1 cellular context compared by ENCODE assay signal in genomic region chr7:100867040-100867795, GRCh38.
TF ChIP-seq lines count a peak whose summit lies in the region.

A gene with protein sequence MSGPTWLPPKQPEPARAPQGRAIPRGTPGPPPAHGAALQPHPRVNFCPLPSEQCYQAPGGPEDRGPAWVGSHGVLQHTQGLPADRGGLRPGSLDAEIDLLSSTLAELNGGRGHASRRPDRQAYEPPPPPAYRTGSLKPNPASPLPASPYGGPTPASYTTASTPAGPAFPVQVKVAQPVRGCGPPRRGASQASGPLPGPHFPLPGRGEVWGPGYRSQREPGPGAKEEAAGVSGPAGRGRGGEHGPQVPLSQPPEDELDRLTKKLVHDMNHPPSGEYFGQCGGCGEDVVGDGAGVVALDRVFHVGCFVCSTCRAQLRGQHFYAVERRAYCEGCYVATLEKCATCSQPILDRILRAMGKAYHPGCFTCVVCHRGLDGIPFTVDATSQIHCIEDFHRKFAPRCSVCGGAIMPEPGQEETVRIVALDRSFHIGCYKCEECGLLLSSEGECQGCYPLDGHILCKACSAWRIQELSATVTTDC (plus strand): TSS chr7:100867387. CDS start chr7:100867498, 111 bp downstream.

TF ChIP-seq in GM12878, 131 proteins besides CTCF, POLR2A, EP300 and RAD21 (continued from another document):
- no peak for TF ChIP-seq ZBTB33 (IDR thresholded peaks at IDR 0.05)
- peak; percentile 37; the same call in 1 of the 2 replicates for TF ChIP-seq PML (IDR thresholded peaks at IDR 0.05; ENCODE audit: low read length)
- TF ChIP-seq, protein P1, sequence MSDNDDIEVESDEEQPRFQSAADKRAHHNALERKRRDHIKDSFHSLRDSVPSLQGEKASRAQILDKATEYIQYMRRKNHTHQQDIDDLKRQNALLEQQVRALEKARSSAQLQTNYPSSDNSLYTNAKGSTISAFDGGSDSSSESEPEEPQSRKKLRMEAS (IDR thresholded peaks at IDR 0.05; ENCODE audit: low read depth, low read length) = peak; percentile 78; the same call in 1 of the 2 replicates
- TF ChIP-seq GATAD2B (conservative IDR thresholded peaks at IDR 0.05; ENCODE audit: low read depth) = peak; percentile 35; the same call in 1 of the 2 replicates
- peak; percentile 47; the same call in 1 of the 2 replicates for TF ChIP-seq DPF2 (IDR thresholded peaks at IDR 0.05)
- peak; percentile 37; the same call in 1 of the 2 replicates for TF ChIP-seq NKRF (conservative IDR thresholded peaks at IDR 0.05)
- no peak for TF ChIP-seq TBL1XR1 (IDR thresholded peaks at IDR 0.05; ENCODE audit: low read depth, low read length)
- TF ChIP-seq USF2 (IDR thresholded peaks at IDR 0.05; ENCODE audit: borderline replicate concordance, low read depth, low read length) = peak; percentile 71
- TF ChIP-seq SREBF2 (IDR thresholded peaks at IDR 0.05; ENCODE audit: low read length) = no peak
- peak; percentile 54 to 66 for TF ChIP-seq IKZF2 (IDR thresholded peaks at IDR 0.05)
- TF ChIP-seq, protein P2, sequence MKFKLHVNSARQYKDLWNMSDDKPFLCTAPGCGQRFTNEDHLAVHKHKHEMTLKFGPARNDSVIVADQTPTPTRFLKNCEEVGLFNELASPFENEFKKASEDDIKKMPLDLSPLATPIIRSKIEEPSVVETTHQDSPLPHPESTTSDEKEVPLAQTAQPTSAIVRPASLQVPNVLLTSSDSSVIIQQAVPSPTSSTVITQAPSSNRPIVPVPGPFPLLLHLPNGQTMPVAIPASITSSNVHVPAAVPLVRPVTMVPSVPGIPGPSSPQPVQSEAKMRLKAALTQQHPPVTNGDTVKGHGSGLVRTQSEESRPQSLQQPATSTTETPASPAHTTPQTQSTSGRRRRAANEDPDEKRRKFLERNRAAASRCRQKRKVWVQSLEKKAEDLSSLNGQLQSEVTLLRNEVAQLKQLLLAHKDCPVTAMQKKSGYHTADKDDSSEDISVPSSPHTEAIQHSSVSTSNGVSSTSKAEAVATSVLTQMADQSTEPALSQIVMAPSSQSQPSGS (IDR thresholded peaks at IDR 0.05; ENCODE audit: low read length) = peak; percentile 90
- TF ChIP-seq KDM1A (IDR thresholded peaks at IDR 0.05; ENCODE audit: borderline replicate concordance) = no peak
- TF ChIP-seq RAD51 (IDR thresholded peaks at IDR 0.05) = peak; percentile 93
- peak; percentile 41; the same call in 1 of the 2 replicates for TF ChIP-seq TAF1 (IDR thresholded peaks at IDR 0.05; ENCODE audit: borderline replicate concordance, low read depth, low read length)
- TF ChIP-seq NR2F1 (conservative IDR thresholded peaks at IDR 0.05) = 0 out of 2 replicates have a peak, but pooled peaks have one; percentile 13
- TF ChIP-seq, protein P3, sequence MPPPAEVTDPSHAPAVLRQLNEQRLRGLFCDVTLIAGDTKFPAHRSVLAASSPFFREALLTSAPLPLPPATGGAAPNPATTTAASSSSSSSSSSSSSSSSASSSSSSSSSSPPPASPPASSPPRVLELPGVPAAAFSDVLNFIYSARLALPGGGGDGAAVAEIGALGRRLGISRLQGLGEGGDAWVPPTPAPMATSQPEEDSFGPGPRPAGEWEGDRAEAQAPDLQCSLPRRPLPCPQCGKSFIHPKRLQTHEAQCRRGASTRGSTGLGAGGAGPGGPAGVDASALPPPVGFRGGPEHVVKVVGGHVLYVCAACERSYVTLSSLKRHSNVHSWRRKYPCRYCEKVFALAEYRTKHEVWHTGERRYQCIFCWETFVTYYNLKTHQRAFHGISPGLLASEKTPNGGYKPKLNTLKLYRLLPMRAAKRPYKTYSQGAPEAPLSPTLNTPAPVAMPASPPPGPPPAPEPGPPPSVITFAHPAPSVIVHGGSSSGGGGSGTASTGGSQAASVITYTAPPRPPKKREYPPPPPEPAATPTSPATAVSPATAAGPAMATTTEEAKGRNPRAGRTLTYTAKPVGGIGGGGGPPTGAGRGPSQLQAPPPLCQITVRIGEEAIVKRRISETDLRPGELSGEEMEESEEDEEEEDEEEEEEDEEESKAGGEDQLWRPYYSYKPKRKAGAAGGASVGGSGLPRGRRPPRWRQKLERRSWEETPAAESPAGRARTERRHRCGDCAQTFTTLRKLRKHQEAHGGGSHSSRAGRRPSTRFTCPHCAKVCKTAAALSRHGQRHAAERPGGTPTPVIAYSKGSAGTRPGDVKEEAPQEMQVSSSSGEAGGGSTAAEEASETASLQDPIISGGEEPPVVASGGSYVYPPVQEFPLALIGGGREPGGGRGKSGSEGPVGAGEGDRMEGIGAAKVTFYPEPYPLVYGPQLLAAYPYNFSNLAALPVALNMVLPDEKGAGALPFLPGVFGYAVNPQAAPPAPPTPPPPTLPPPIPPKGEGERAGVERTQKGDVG (CRISPR knock-in tag; IDR thresholded peaks at IDR 0.05) = 0 out of 2 replicates have a peak, but pooled peaks have one; percentile 59
- TF ChIP-seq YY1 (IDR thresholded peaks at IDR 0.05; ENCODE audit: low read depth, low read length) = 0 out of 2 replicates have a peak, but pooled peaks have one; percentile 55
- peak; percentile 94 for TF ChIP-seq JUND (IDR thresholded peaks at IDR 0.05; ENCODE audit: low read depth, low read length)
- TF ChIP-seq SMAD1 (IDR thresholded peaks at IDR 0.05; ENCODE audit: low read depth, partially characterized antibody) = peak; percentile 21
- TF ChIP-seq HCFC1 (IDR thresholded peaks at IDR 0.05; ENCODE audit: low read length) = no peak
- TF ChIP-seq EED (IDR thresholded peaks at IDR 0.05; ENCODE audit: low read depth) = peak; percentile 46
- peak; percentile 63 for TF ChIP-seq RELB (IDR thresholded peaks at IDR 0.05; ENCODE audit: low read depth)
- peak; percentile 80 for TF ChIP-seq CREB1 (IDR thresholded peaks at IDR 0.05; ENCODE audit: low read depth)
- TF ChIP-seq USF1 (IDR thresholded peaks at IDR 0.05; ENCODE audit: borderline replicate concordance, extremely low read length, insufficient read depth, low read depth, low read length) = peak; percentile 88
- peak; percentile 91 for TF ChIP-seq CREM (IDR thresholded peaks at IDR 0.05; ENCODE audit: low read depth)
- peak; percentile 72; the same call in 1 of the 2 replicates for TF ChIP-seq ZNF687 (IDR thresholded peaks at IDR 0.05)
- TF ChIP-seq BHLHE40 (IDR thresholded peaks at IDR 0.05; ENCODE audit: borderline replicate concordance in 1 of 2, low read depth in 2 of 2, low read length in 1 of 2) = peak; percentile 77 to 93
- peak; percentile 60; the same call in 1 of the 2 replicates for TF ChIP-seq MXI1 (IDR thresholded peaks at IDR 0.05; ENCODE audit: low read depth, low read length)
- TF ChIP-seq MYC (IDR thresholded peaks at IDR 0.05; ENCODE audit: insufficient read depth, insufficient read length, insufficient replicate concordance, low read length, severe bottlenecking) = peak; percentile 59
- TF ChIP-seq NBN (IDR thresholded peaks at IDR 0.05) = peak; percentile 99
- 0 out of 3 replicates have a peak, but pooled peaks of 1 of the 2 experiments have one; percentile 43 for TF ChIP-seq EGR1 (IDR thresholded peaks at IDR 0.05; ENCODE audit: borderline replicate concordance in 1 of 2, low read depth in 2 of 2, low read length in 2 of 2)
- TF ChIP-seq JUNB (IDR thresholded peaks at IDR 0.05) = peak; percentile 29; the same call in 1 of the 2 replicates
- peak; percentile 69; the same call in 1 of the 2 replicates for TF ChIP-seq ATF3 (IDR thresholded peaks at IDR 0.05; ENCODE audit: borderline replicate concordance, extremely low read depth, low read depth, low read length)
